25 cellular contexts compared by ENCODE assay signal in the genomic region with DNA sequence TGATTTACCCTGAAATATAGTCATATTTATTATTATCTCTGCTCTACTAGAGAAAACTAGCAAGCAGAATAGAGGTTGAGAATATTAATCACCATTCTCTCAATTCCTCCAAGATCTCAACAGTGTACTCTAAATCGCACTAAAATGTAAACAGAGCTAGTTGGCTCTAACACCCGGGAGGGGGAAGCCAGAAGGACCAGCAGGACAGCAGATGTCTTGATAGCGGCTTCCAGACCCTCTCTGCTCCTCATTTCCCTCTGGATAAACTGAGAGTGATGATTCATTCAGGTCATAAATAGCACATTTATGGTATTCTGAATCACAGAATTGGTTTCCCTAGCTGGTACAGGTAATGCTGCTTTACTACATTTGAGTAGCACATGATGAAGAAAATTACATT.
DNase-seq lines count a peak whose midpoint lies in the region; ATAC-seq and TF ChIP-seq lines count a peak whose summit lies in the region.
"Had no signal": no experiment of that assay in that cellular context is flagged by ENCODE, and none has a peak within 500 bp of the region (broad histone marks: within the 10 kb centered on the region; RNA-seq: fewer than 3 reads in every experiment).

No MANE protein-coding gene starts in this region.

- no peak overlapping the region for H3K4me2 ChIP-seq in SK-N-SH

- no peaks in the 10 kb centered on the region for H3K27me3 ChIP-seq in SK-N-SH (ENCODE audit: insufficient read depth)
- H3K27me3 ChIP-seq in CD8-positive, alpha-beta T cell (ENCODE audit: insufficient read depth, low read length): no peaks in the 10 kb centered on the region
- H3K27me3 ChIP-seq: esophagus muscularis mucosa had no signal

- no peak overlapping the region for H3K9ac ChIP-seq in SK-N-SH
- H3K9ac ChIP-seq: GM23248 had no signal

- H3K4me3 ChIP-seq in SK-N-SH (ENCODE audit: low read depth in 2 of 2, low read length in 1 of 2): no peak overlapping the region
- H3K4me3 ChIP-seq in CD8-positive, alpha-beta T cell (ENCODE audit: low read depth, low read length): no peak overlapping the region
- H3K4me3 ChIP-seq: esophagus muscularis mucosa, GM23248 had no signal

- H3K9me3 ChIP-seq in SK-N-SH: no peaks in the 10 kb centered on the region
- no peaks in the 10 kb centered on the region for H3K9me3 ChIP-seq in CD8-positive, alpha-beta T cell (ENCODE audit: low read length)
- H3K9me3 ChIP-seq: esophagus muscularis mucosa had no signal

- no peaks in the 10 kb centered on the region for H3K4me1 Mint-ChIP-seq in CD8-positive, alpha-beta T cell (ENCODE audit: low read depth)
- H3K4me1 Mint-ChIP-seq: central memory CD8-positive, alpha-beta T cell had no signal

- H3K4me1 ChIP-seq in SK-N-SH (ENCODE audit: control insufficient read depth in 1 of 2, insufficient read depth in 2 of 2, low read depth in 1 of 2, low read length in 1 of 2): peaks cover 4 to 14% of the 10 kb centered on the region in 2 experiments; a peak in 3 of 4 replicates
- H3K4me1 ChIP-seq in CD8-positive, alpha-beta T cell (ENCODE audit: insufficient read depth, low read length): no peaks in the 10 kb centered on the region

- H2AFZ ChIP-seq in SK-N-SH (ENCODE audit: low read depth): no peak overlapping the region
- H2AFZ ChIP-seq: GM23248 had no signal

- H3F3A ChIP-seq in SK-N-SH (replicated peaks; ENCODE audit: insufficient read depth): no peaks in the 10 kb centered on the region

- H3K27ac ChIP-seq in SK-N-SH (ENCODE audit: low read depth in 2 of 2, low read length in 1 of 2): peak overlapping the region in 1 of 2 experiments; percentile 86; a peak in 2 of 4 replicates
- H3K27ac ChIP-seq in CD8-positive, alpha-beta T cell (ENCODE audit: low read depth, low read length): no peak overlapping the region
- H3K27ac ChIP-seq: esophagus muscularis mucosa, GM23248 had no signal

- ATAC-seq in HG03469 (IDR thresholded peaks at IDR 0.05; ENCODE audit: unreplicated experiment) (no peak), HG03159 (IDR thresholded peaks at IDR 0.05; ENCODE audit: unreplicated experiment) (no peak)
- no peak for ATAC-seq in CD8-positive, alpha-beta T cell
- ATAC-seq: stimulated activated naive CD8-positive, alpha-beta T cell treated with anti-CD3 and anti-CD28 coated beads, Interleukin-15, amount 100 ng/mL, for 72 hours had no signal

- no peak for TF ChIP-seq RAD21 in SK-N-SH (IDR thresholded peaks at IDR 0.05; ENCODE audit: low read length)

- H4K20me1 ChIP-seq in SK-N-SH (ENCODE audit: insufficient read depth): no peaks in the 10 kb centered on the region

- intact Hi-C loops in CD8-positive, alpha-beta T cell (cut with DNase I, micrococcal nuclease): no loop called here

- H3K36me3 ChIP-seq in SK-N-SH (replicated peaks in 1 of 2; ENCODE audit: control insufficient read depth in 1 of 2, insufficient read depth in 2 of 2, low read length in 1 of 2): peaks cover 36 to 45% of the 10 kb centered on the region in 2 experiments
- H3K36me3 ChIP-seq in CD8-positive, alpha-beta T cell (ENCODE audit: insufficient read depth, low read length): no peaks in the 10 kb centered on the region

- H3K36me3 Mint-ChIP-seq in CD8-positive, alpha-beta T cell: no peaks in the 10 kb centered on the region

- DNase-seq in GM04503 (ENCODE audit: low read depth): peak; percentile 21
- peak; percentile 79 for DNase-seq in SK-N-SH
- peak; percentile 52 for DNase-seq in fibroblast of the conjunctiva (ENCODE audit: low read depth)
- no peak for DNase-seq in CD8-positive, alpha-beta T cell
- DNase-seq in NCI-H1930 (lab: John Stamatoyannopoulos, UW): no peak
- DNase-seq: activated CD4-positive, alpha-beta T cell treated with anti-CD3 and anti-CD28 coated beads, Interleukin-2, amount 50 U/mL, for 48 hours; activated naive CD4-positive, alpha-beta T cell treated with Interleukin-2 at 50 U/mL for 16 hours; anterior cingulate cortex; DMS53; effector CD8-positive, alpha-beta T cell; GM23248; hippocampal formation; Kasumi-1; kidney; NCI-H1092 treated with DMSO at 0.1 percent for 48 hours; NCI-H748 treated with DMSO at 0.1 percent for 48 hours; OCI-M1; Right ventricle myocardium superior; stimulated activated CD4-positive, alpha-beta T cell treated with anti-CD3 and anti-CD28 coated beads, Interleukin-2, amount 100 ng/mL, for 48 hours; stimulated activated naive CD8-positive, alpha-beta T cell treated with anti-CD3 and anti-CD28 coated beads, Interleukin-15, amount 100 ng/mL, for 72 hours had no signal

- TF ChIP-seq CTCF in SK-N-SH (IDR thresholded peaks at IDR 0.05): no peak
- no peak for TF ChIP-seq CTCF in CD8-positive, alpha-beta T cell (IDR thresholded peaks at IDR 0.05)

- no peaks in the 10 kb centered on the region for H3K9me3 Mint-ChIP-seq in CD8-positive, alpha-beta T cell
- H3K9me3 Mint-ChIP-seq: central memory CD8-positive, alpha-beta T cell; stimulated activated naive CD8-positive, alpha-beta T cell treated with anti-CD3 and anti-CD28 coated beads, Interleukin-15, amount 100 ng/mL, for 72 hours; type B pancreatic cell had no signal

- H3K4me3 Mint-ChIP-seq in CD8-positive, alpha-beta T cell: no peak overlapping the region
- H3K4me3 Mint-ChIP-seq: central memory CD8-positive, alpha-beta T cell; stimulated activated naive CD8-positive, alpha-beta T cell treated with anti-CD3 and anti-CD28 coated beads, Interleukin-15, amount 100 ng/mL, for 72 hours; type B pancreatic cell had no signal

- CTCF ChIA-PET in SK-N-SH (lab: Yijun Ruan, JAX): interaction anchor here (0.7 to 1.7 kb wide), 6 partner anchors 11 to 460 kb away, joined by 3 to 6 read pairs (median 4); partner anchors contain the start of genes RNF150 and TBC1D9
- CTCF ChIA-PET in CD8-positive, alpha-beta T cell (lab: Charles Lee): no interaction called here

- whole genome bisulfite sequencing in SK-N-SH (ENCODE audit: low lambda C conversion rate): 39% methylated on average over 3 of the region's 3 CpGs

- H3K27ac Mint-ChIP-seq in CD8-positive, alpha-beta T cell: no peak overlapping the region
- H3K27ac Mint-ChIP-seq: stimulated activated naive CD8-positive, alpha-beta T cell treated with anti-CD3 and anti-CD28 coated beads, Interleukin-15, amount 100 ng/mL, for 72 hours; type B pancreatic cell had no signal

- H3K27me3 Mint-ChIP-seq in CD8-positive, alpha-beta T cell (ENCODE audit: low read depth): peaks cover 2% of the 10 kb centered on the region
- H3K27me3 Mint-ChIP-seq: type B pancreatic cell had no signal

- peak in 1 of 2 experiments; percentile 64; a peak in 1 of 4 replicates for TF ChIP-seq EP300 in SK-N-SH (IDR thresholded peaks at IDR 0.05; ENCODE audit: borderline replicate concordance in 1 of 2, low read depth in 1 of 2, low read length in 1 of 2)

- no peaks in the 10 kb centered on the region for H3K79me2 ChIP-seq in SK-N-SH (ENCODE audit: insufficient read depth)

- POLR2A ChIA-PET in SK-N-SH (lab: Yijun Ruan, JAX): interaction anchor here (0.6 to 2.7 kb wide), 3 partner anchors 15 to 435 kb away, joined by 3 to 12 read pairs (median 3); partner anchors contain the start of gene TBC1D9
- POLR2A ChIA-PET in CD8-positive, alpha-beta T cell (lab: Charles Lee): no interaction called here

- H3K9me2 ChIP-seq in SK-N-SH: no peaks in the 10 kb centered on the region

TF ChIP-seq in SK-N-SH, 30 proteins besides CTCF, POLR2A, EP300 and RAD21:
- peak; percentile 62 for TF ChIP-seq TCF12 (IDR thresholded peaks at IDR 0.05)
- no peak for TF ChIP-seq TEAD4 (IDR thresholded peaks at IDR 0.05; ENCODE audit: borderline replicate concordance, insufficient read depth)
- peak; percentile 18; the same call in 1 of the 2 replicates for TF ChIP-seq FOSL2 (IDR thresholded peaks at IDR 0.05; ENCODE audit: borderline replicate concordance, low read depth)
- peak; percentile 81 for TF ChIP-seq GATA2 (CRISPR knock-in tag; IDR thresholded peaks at IDR 0.05)
- no peak for TF ChIP-seq RFX5 (IDR thresholded peaks at IDR 0.05; ENCODE audit: low read length)
- TF ChIP-seq RCOR1 (IDR thresholded peaks at IDR 0.05; ENCODE audit: low read length): peak; percentile 66; the same call in 1 of the 2 replicates
- no peak for TF ChIP-seq POLR2AphosphoS5 (IDR thresholded peaks at IDR 0.05; ENCODE audit: low read depth, low read length)
- no peak for TF ChIP-seq FOXM1 (IDR thresholded peaks at IDR 0.05; ENCODE audit: low read depth)
- TF ChIP-seq CHD2 (IDR thresholded peaks at IDR 0.05; ENCODE audit: low read length, partially characterized antibody): peak; percentile 62

Comparison
In these comparisons a context has a peak if more than half of its experiments do, and no peak if none do; other contexts are left out.
1. DNase-seq: peak in GM04503 (single experiment), SK-N-SH (single experiment) and fibroblast of the conjunctiva (single experiment); none in CD8-positive, alpha-beta T cell (0 of 7) and NCI-H1930 (0 of 2).